Comparison of ENCODE assay signal across 8 cellular contexts in the genomic region with DNA sequence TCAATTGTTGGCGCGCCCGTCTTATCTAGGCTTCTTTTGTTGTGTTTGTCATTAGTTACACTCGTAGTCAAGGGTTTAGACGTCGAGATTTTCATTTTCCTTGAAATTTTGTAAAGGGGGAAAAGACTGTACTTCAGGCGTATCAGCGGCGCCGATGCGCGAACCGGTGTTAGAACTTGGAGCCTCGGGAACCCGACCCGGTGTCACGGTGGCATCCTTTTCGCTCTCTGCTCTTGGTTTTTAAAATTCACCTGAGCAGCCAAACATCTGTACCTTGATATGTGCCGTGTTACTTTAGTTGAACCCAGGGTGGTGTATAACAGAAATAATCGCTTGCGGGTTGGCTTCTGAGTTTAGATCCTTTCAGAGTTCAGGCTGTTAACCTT. TPM values are rescaled to one million over a fixed set of nuclear protein-coding genes. Genes with fewer than 3 reads are reported as not detected.
DNase-seq lines count a peak whose midpoint lies in the region; ATAC-seq and TF ChIP-seq lines count a peak whose summit lies in the region.

No MANE protein-coding gene starts in this region.

- DNase-seq in GM03348 (ENCODE audit: low spot score) (peak; percentile 26), RPMI8226 (peak; percentile 17), epithelial cell of esophagus (ENCODE audit: low read depth) (no peak), prostate gland (ENCODE audit: low spot score) (no peak), NCI-H1930 (lab: John Stamatoyannopoulos, UW) (no peak), anterior cingulate cortex (lab: John Stamatoyannopoulos, UW) (no peak)

- WGBS in prostate gland, result 4% methylated on average over 21 of the region's 21 CpGs

- H3K4me3 ChIP-seq in epithelial cell of esophagus (ENCODE audit: low read length) (peak overlapping the region; percentile 76), prostate gland (peak overlapping the region; percentile 79 to 90)

- no peak for ATAC-seq in GM18858 (IDR thresholded peaks at IDR 0.05; ENCODE audit: unreplicated experiment)
- no peak for ATAC-seq in HG03571 (IDR thresholded peaks at IDR 0.05; ENCODE audit: unreplicated experiment)

- TF ChIP-seq CTCF in epithelial cell of esophagus (IDR thresholded peaks at IDR 0.05; ENCODE audit: insufficient read depth, low read depth, low read length, missing control alignments) (no peak), prostate gland (IDR thresholded peaks at IDR 0.05) (no peak)

- H3K36me3 ChIP-seq in prostate gland, result no peaks in the 10 kb centered on the region

- H3K9me3 ChIP-seq in prostate gland, result no peaks in the 10 kb centered on the region

- H3K27ac ChIP-seq in prostate gland, result peak overlapping the region; percentile 9 to 91

- intact Hi-C loops in prostate gland (cut with DNase I), result loop anchor here (2.0 to 10.0 kb wide), 4 partner anchors 51 to 369 kb away; a partner anchor contains a TSS

- H3K27me3 ChIP-seq in prostate gland (replicated peaks; ENCODE audit: insufficient read depth), result no peaks in the 10 kb centered on the region

- no peaks in the 10 kb centered on the region for H3K4me1 ChIP-seq in prostate gland (replicated peaks)

- no peak for TF ChIP-seq POLR2A in prostate gland (IDR thresholded peaks at IDR 0.05)

RNA-seq across cellular contexts. Expression of a gene that starts 0.6 kb away (rescaled TPM):
- total RNA-seq in prostate gland, result 10 to 100 TPM; 12.0 to 28.5 TPM

RNA-seq across cellular contexts. Expression of a gene that starts 50.9 kb away (rescaled TPM):
- 10 to 100 TPM; 40.6 to 44.6 TPM for total RNA-seq in prostate gland

Comparison
In these comparisons a context has a peak if more than half of its experiments do, and no peak if none do; other contexts are left out.
1. DNase-seq: peak in GM03348 (single experiment) and RPMI8226 (single experiment); none in epithelial cell of esophagus (single experiment), prostate gland (single experiment), NCI-H1930 (0 of 2) and anterior cingulate cortex (0 of 58).